2 cellular contexts compared by ENCODE assay signal in genomic region chr2:47521666-47522285, GRCh38.
TF ChIP-seq lines count a peak whose summit lies in the region.

No MANE protein-coding gene starts in this region.

TF ChIP-seq in IMR-90, 13 proteins besides CTCF, POLR2A, EP300 and RAD21:
- TF ChIP-seq, protein P1, sequence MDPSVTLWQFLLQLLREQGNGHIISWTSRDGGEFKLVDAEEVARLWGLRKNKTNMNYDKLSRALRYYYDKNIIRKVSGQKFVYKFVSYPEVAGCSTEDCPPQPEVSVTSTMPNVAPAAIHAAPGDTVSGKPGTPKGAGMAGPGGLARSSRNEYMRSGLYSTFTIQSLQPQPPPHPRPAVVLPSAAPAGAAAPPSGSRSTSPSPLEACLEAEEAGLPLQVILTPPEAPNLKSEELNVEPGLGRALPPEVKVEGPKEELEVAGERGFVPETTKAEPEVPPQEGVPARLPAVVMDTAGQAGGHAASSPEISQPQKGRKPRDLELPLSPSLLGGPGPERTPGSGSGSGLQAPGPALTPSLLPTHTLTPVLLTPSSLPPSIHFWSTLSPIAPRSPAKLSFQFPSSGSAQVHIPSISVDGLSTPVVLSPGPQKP (IDR thresholded peaks at IDR 0.05; ENCODE audit: borderline replicate concordance, low read depth, low read length) = no peak
- TF ChIP-seq RCOR1 (IDR thresholded peaks at IDR 0.05; ENCODE audit: insufficient replicate concordance, low read length) (no peak), NFE2L2 (IDR thresholded peaks at IDR 0.05; ENCODE audit: low read depth, low read length) (no peak), FOS (IDR thresholded peaks at IDR 0.05; ENCODE audit: low read depth, low read length) (no peak), MAZ (IDR thresholded peaks at IDR 0.05; ENCODE audit: borderline replicate concordance, low read depth, low read length) (no peak), SMC3 (IDR thresholded peaks at IDR 0.05; ENCODE audit: low read depth, low read length) (no peak), CEBPB (IDR thresholded peaks at IDR 0.05; ENCODE audit: low read depth, low read length) (no peak), CHD1 (IDR thresholded peaks at IDR 0.05; ENCODE audit: low read depth, low read length) (no peak), MXI1 (IDR thresholded peaks at IDR 0.05; ENCODE audit: borderline replicate concordance, low read depth, low read length) (no peak), RFX5 (IDR thresholded peaks at IDR 0.05; ENCODE audit: low read depth, low read length) (no peak), MAFK (IDR thresholded peaks at IDR 0.05; ENCODE audit: low read depth, low read length) (no peak), BHLHE40 (IDR thresholded peaks at IDR 0.05; ENCODE audit: low read depth, low read length) (no peak)
- TF ChIP-seq, protein P2, sequence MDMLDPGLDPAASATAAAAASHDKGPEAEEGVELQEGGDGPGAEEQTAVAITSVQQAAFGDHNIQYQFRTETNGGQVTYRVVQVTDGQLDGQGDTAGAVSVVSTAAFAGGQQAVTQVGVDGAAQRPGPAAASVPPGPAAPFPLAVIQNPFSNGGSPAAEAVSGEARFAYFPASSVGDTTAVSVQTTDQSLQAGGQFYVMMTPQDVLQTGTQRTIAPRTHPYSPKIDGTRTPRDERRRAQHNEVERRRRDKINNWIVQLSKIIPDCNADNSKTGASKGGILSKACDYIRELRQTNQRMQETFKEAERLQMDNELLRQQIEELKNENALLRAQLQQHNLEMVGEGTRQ (IDR thresholded peaks at IDR 0.05; ENCODE audit: low read depth, low read length) = no peak

TF ChIP-seq in GM12878, 131 proteins besides CTCF, POLR2A, EP300 and RAD21:
- no peak for TF ChIP-seq MTA2 (IDR thresholded peaks at IDR 0.05; ENCODE audit: low read depth)
- no peak for TF ChIP-seq SPI1 (IDR thresholded peaks at IDR 0.05; ENCODE audit: borderline replicate concordance, insufficient read depth, low read depth, low read length)
- no peak for TF ChIP-seq TBL1XR1 (IDR thresholded peaks at IDR 0.05; ENCODE audit: low read depth, low read length)
- no peak for TF ChIP-seq ASH2L (IDR thresholded peaks at IDR 0.05; ENCODE audit: borderline replicate concordance, low read depth)
- 0 out of 2 replicates have a peak, but pooled peaks have one; percentile 7 for TF ChIP-seq RUNX3 (IDR thresholded peaks at IDR 0.05; ENCODE audit: low read length)
- TF ChIP-seq CHD2 (IDR thresholded peaks at IDR 0.05; ENCODE audit: borderline replicate concordance, low read depth, low read length) = no peak
- TF ChIP-seq, protein P3, sequence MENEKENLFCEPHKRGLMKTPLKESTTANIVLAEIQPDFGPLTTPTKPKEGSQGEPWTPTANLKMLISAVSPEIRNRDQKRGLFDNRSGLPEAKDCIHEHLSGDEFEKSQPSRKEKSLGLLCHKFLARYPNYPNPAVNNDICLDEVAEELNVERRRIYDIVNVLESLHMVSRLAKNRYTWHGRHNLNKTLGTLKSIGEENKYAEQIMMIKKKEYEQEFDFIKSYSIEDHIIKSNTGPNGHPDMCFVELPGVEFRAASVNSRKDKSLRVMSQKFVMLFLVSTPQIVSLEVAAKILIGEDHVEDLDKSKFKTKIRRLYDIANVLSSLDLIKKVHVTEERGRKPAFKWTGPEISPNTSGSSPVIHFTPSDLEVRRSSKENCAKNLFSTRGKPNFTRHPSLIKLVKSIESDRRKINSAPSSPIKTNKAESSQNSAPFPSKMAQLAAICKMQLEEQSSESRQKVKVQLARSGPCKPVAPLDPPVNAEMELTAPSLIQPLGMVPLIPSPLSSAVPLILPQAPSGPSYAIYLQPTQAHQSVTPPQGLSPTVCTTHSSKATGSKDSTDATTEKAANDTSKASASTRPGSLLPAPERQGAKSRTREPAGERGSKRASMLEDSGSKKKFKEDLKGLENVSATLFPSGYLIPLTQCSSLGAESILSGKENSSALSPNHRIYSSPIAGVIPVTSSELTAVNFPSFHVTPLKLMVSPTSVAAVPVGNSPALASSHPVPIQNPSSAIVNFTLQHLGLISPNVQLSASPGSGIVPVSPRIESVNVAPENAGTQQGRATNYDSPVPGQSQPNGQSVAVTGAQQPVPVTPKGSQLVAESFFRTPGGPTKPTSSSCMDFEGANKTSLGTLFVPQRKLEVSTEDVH (IDR thresholded peaks at IDR 0.05; ENCODE audit: low read depth, partially characterized antibody) = no peak
- TF ChIP-seq, protein P2 (IDR thresholded peaks at IDR 0.05; ENCODE audit: borderline replicate concordance, low read depth, low read length) = no peak
- TF ChIP-seq TCF3 (IDR thresholded peaks at IDR 0.05; ENCODE audit: borderline replicate concordance, insufficient read depth, low read depth, low read length) = 0 out of 2 replicates have a peak, but pooled peaks have one; percentile 29
